In genomic region chr20:60306516-60306915, GRCh38 we compare ENCODE assay signal across 21 cellular contexts.
A peak's percentile ranks its signal among the peaks of the same experiment; 100 is the strongest.
DNase-seq lines count a peak whose midpoint lies in the region; ATAC-seq, FAIRE-seq and TF ChIP-seq lines count a peak whose summit lies in the region.
"Had no signal": no experiment of that assay in that cellular context is flagged by ENCODE, and none has a peak within 500 bp of the region (broad histone marks: within the 10 kb centered on the region; RNA-seq: fewer than 3 reads in every experiment).

No MANE protein-coding gene starts in this region.

- TF ChIP-seq CTCF in GM13976 (IDR thresholded peaks at IDR 0.05; ENCODE audit: borderline replicate concordance, control extremely low read depth, extremely low read depth, insufficient read depth, missing control alignments) (no peak), omental fat pad (IDR thresholded peaks at IDR 0.05) (no peak)

- ATAC-seq in omental fat pad (ENCODE audit: low FRiP score): no peak
- ATAC-seq: GM23338, HCT116, HepG2 had no signal

- DNase-seq in HTR-8/SVneo (ENCODE audit: insufficient read length, low spot score): no peak
- peak; percentile 17 for DNase-seq in inferior parietal cortex (ENCODE audit: extremely low spot score)
- DNase-seq in pons (ENCODE audit: low spot score): peak; percentile 46
- DNase-seq in GM13976 (ENCODE audit: low spot score): no peak
- DNase-seq in cortex of kidney (lab: John Stamatoyannopoulos, UW): no peak
- DNase-seq in omental fat pad (ENCODE audit: low spot score): no peak
- DNase-seq: BE2C; CD4-positive, CD25-positive, alpha-beta regulatory T cell; CD8-positive, alpha-beta memory T cell; DMS 273 treated with DMSO at 0.1 percent for 48 hours; DMS53; DND-41; EL; H7; HFFc6 had no signal

- in situ Hi-C loops in GM13976 (cut with MboI; ENCODE audit: low sequenced_read_pairs, unreplicated experiment): no loop called here

- peak; percentile 23 for FAIRE-seq in HTR-8/SVneo (lab: Jason Lieb, UNC)
- FAIRE-seq: G401.6, GM12891, GM18507, HepG2 had no signal

Comparison
In these comparisons a context has a peak if more than half of its experiments do, and no peak if none do; other contexts are left out.
1. DNase-seq: peak in inferior parietal cortex (single experiment) and pons (single experiment); none in HTR-8/SVneo (single experiment), GM13976 (single experiment), cortex of kidney (single experiment) and omental fat pad (single experiment).